ENCODE assay signal across 20 cellular contexts in genomic region chr18:48862678-48863270, GRCh38.
DNase-seq lines count a peak whose midpoint lies in the region; ATAC-seq, FAIRE-seq and TF ChIP-seq lines count a peak whose summit lies in the region.
"Had no signal": no experiment of that assay in that cellular context is flagged by ENCODE, and none has a peak within 500 bp of the region (broad histone marks: within the 10 kb centered on the region; RNA-seq: fewer than 3 reads in every experiment).

No MANE protein-coding gene starts in this region.

- TF ChIP-seq POLR2A in sigmoid colon (IDR thresholded peaks at IDR 0.05): no peak

- POLR2A ChIA-PET in CD4-positive, alpha-beta memory T cell (lab: Charles Lee; ENCODE audit: partially characterized antibody): no interaction called here

- CTCF ChIA-PET in CD4-positive, alpha-beta memory T cell (lab: Charles Lee; ENCODE audit: partially characterized antibody): interaction anchor here (0.6 to 1.1 kb wide), 2 partner anchors 85 to 99 kb away, joined by 3 read pairs; no protein-coding TSS in a partner anchor

- no peak overlapping the region for H2AFZ ChIP-seq in astrocyte (ENCODE audit: low read depth, low read length)

- H3K4me1 ChIP-seq in astrocyte (ENCODE audit: insufficient read depth, low read length) (peaks cover 52% of the 10 kb centered on the region), thoracic aorta (ENCODE audit: control insufficient read depth in 1 of 2, low read depth in 2 of 2) (peaks cover 0 to 34% of the 10 kb centered on the region in 2 donors), sigmoid colon (peaks cover 0 to 22% (median 7%) of the 10 kb centered on the region in 4 donors)
- peaks cover under 1% of the 10 kb centered on the region for H3K4me1 ChIP-seq in CD4-positive, alpha-beta memory T cell (ENCODE audit: insufficient read depth, low read length)
- H3K4me1 ChIP-seq: pancreas, transverse colon had no signal

- H3K4me1 Mint-ChIP-seq in astrocyte (ENCODE audit: low read depth, unreplicated experiment): peaks cover 16% of the 10 kb centered on the region
- peaks cover 54% of the 10 kb centered on the region for H3K4me1 Mint-ChIP-seq in nephron
- peaks cover 0 to 5% (median under 1%) of the 10 kb centered on the region in 4 donors for H3K4me1 Mint-ChIP-seq in CD4-positive, alpha-beta memory T cell
- H3K4me1 Mint-ChIP-seq: naive B cell had no signal

- FAIRE-seq in astrocyte (lab: Jason Lieb, UNC): no peak
- FAIRE-seq: pancreas had no signal

- no peaks in the 10 kb centered on the region for H3K79me2 ChIP-seq in astrocyte (ENCODE audit: insufficient read depth, low read length)

- no peak for TF ChIP-seq EP300 in sigmoid colon (IDR thresholded peaks at IDR 0.05)

- H3K27ac Mint-ChIP-seq in astrocyte (ENCODE audit: unreplicated experiment): no peak overlapping the region
- peak overlapping the region; percentile 70 to 93 (median 91) for H3K27ac Mint-ChIP-seq in nephron
- H3K27ac Mint-ChIP-seq in CD4-positive, alpha-beta memory T cell: no peak overlapping the region
- H3K27ac Mint-ChIP-seq: CD8-positive, alpha-beta T cell; H9 had no signal

- H3K27ac ChIP-seq in astrocyte (ENCODE audit: low read depth, low read length) (peak overlapping the region; percentile 28), dorsolateral prefrontal cortex (peak overlapping the region in 53 of 59 donors; percentile 13 to 98 (median 93)), thoracic aorta (peak overlapping the region; percentile 11 to 46), sigmoid colon (peak overlapping the region in 2 of 4 donors; percentile 52 to 57)
- H3K27ac ChIP-seq in CD4-positive, alpha-beta memory T cell (ENCODE audit: low read depth, low read length): no peak overlapping the region
- H3K27ac ChIP-seq: pancreas, transverse colon had no signal

- H3K27me3 ChIP-seq in astrocyte (ENCODE audit: insufficient read depth, low read length) (no peaks in the 10 kb centered on the region), dorsolateral prefrontal cortex (no peaks in the 10 kb centered on the region), thoracic aorta (replicated peaks; ENCODE audit: insufficient read depth) (no peaks in the 10 kb centered on the region), sigmoid colon (no peaks in the 10 kb centered on the region)
- H3K27me3 ChIP-seq in CD4-positive, alpha-beta memory T cell (ENCODE audit: insufficient read depth, low read length): no peaks in the 10 kb centered on the region
- H3K27me3 ChIP-seq: MG63, pancreas, transverse colon had no signal

- no peak for TF ChIP-seq CTCF in astrocyte (IDR thresholded peaks at IDR 0.05; ENCODE audit: insufficient read depth, low read depth, low read length)
- TF ChIP-seq CTCF in dorsolateral prefrontal cortex (IDR thresholded peaks at IDR 0.05 in 54 of 56, conservative IDR thresholded peaks at IDR 0.05 in 2 of 56; ENCODE audit: low read depth in 1 of 56, partially characterized antibody in 56 of 56): no peak
- TF ChIP-seq CTCF in nephron (IDR thresholded peaks at IDR 0.05; ENCODE audit: unreplicated experiment in 3 of 3): no peak
- no peak for TF ChIP-seq CTCF in thoracic aorta (IDR thresholded peaks at IDR 0.05)
- TF ChIP-seq CTCF in sigmoid colon (IDR thresholded peaks at IDR 0.05): no peak

- H3K36me3 ChIP-seq in astrocyte (ENCODE audit: insufficient read depth, low read length): peaks cover 8% of the 10 kb centered on the region
- H3K36me3 ChIP-seq in thoracic aorta: peaks cover 14% of the 10 kb centered on the region
- H3K36me3 ChIP-seq in sigmoid colon: peaks cover 0 to 25% (median under 1%) of the 10 kb centered on the region in 4 donors
- no peaks in the 10 kb centered on the region for H3K36me3 ChIP-seq in CD4-positive, alpha-beta memory T cell (ENCODE audit: insufficient read depth, low read length)
- H3K36me3 ChIP-seq: MG63, pancreas, transverse colon had no signal

- H3K4me2 ChIP-seq in astrocyte (ENCODE audit: low read length): no peak overlapping the region

- no peaks in the 10 kb centered on the region for H4K20me1 ChIP-seq in astrocyte (ENCODE audit: insufficient read depth, low read length)

- no peak for DNase-seq in astrocyte (ENCODE audit: low read depth)
- no peak for DNase-seq in dorsolateral prefrontal cortex
- no peak for DNase-seq in thoracic aorta (ENCODE audit: low spot score)
- no peak for DNase-seq in sigmoid colon
- no peak for DNase-seq in CD4-positive, alpha-beta memory T cell
- no peak for DNase-seq in SIG-M5 (lab: John Stamatoyannopoulos, UW)
- DNase-seq: activated naive CD4-positive, alpha-beta T cell; activated T-cell treated with anti-CD3 and anti-CD28 coated beads, Interleukin-2, amount 50 U/mL, for 4 hours; CD8-positive, alpha-beta T cell; DMS53; GDM1; H9; mesendoderm; MG63; naive B cell; NCI-H1417 treated with DMSO at 0.1 percent for 48 hours; transverse colon had no signal

- H3K9ac ChIP-seq in astrocyte (ENCODE audit: low read length): no peak overlapping the region

- peaks cover 3% of the 10 kb centered on the region for H3K9me3 ChIP-seq in astrocyte (ENCODE audit: insufficient read depth, low read depth, low read length)
- no peaks in the 10 kb centered on the region for H3K9me3 ChIP-seq in thoracic aorta
- H3K9me3 ChIP-seq in sigmoid colon: no peaks in the 10 kb centered on the region
- H3K9me3 ChIP-seq in CD4-positive, alpha-beta memory T cell (ENCODE audit: control insufficient read depth in 1 of 2, low read length in 2 of 2): no peaks in the 10 kb centered on the region
- H3K9me3 ChIP-seq: MG63, pancreas, transverse colon had no signal

- ATAC-seq in thoracic aorta (ENCODE audit: insufficient number of reproducible peaks, low FRiP score, low read depth) (no peak), GM19328 (IDR thresholded peaks at IDR 0.05; ENCODE audit: unreplicated experiment) (no peak)
- ATAC-seq: activated T-cell treated with anti-CD3 and anti-CD28 coated beads, Interleukin-2, amount 50 U/mL, for 4 hours; CD8-positive, alpha-beta T cell; pancreas had no signal

- H3K36me3 Mint-ChIP-seq in astrocyte (ENCODE audit: low read depth, unreplicated experiment) (peaks cover 28% of the 10 kb centered on the region), nephron (ENCODE audit: low read depth) (peaks cover 11% of the 10 kb centered on the region)
- H3K36me3 Mint-ChIP-seq in CD4-positive, alpha-beta memory T cell: no peaks in the 10 kb centered on the region
- H3K36me3 Mint-ChIP-seq: CD8-positive, alpha-beta T cell had no signal

- H3K9me3 Mint-ChIP-seq in astrocyte (ENCODE audit: unreplicated experiment): no peaks in the 10 kb centered on the region
- no peaks in the 10 kb centered on the region for H3K9me3 Mint-ChIP-seq in nephron
- H3K9me3 Mint-ChIP-seq in CD4-positive, alpha-beta memory T cell: peaks cover 0 to 3% (median 0%) of the 10 kb centered on the region in 8 donors
- H3K9me3 Mint-ChIP-seq: activated T-cell treated with anti-CD3 and anti-CD28 coated beads, Interleukin-2, amount 50 U/mL, for 4 hours; H9 had no signal

- 91 to 94% methylated on average over 22 of the region's 22 CpGs for WGBS in sigmoid colon, 2 donors

- no peak overlapping the region for H3K4me3 ChIP-seq in astrocyte (ENCODE audit: insufficient read depth, low read depth, low read length)
- H3K4me3 ChIP-seq in dorsolateral prefrontal cortex: no peak overlapping the region
- H3K4me3 ChIP-seq in thoracic aorta: no peak overlapping the region
- no peak overlapping the region for H3K4me3 ChIP-seq in sigmoid colon
- H3K4me3 ChIP-seq in CD4-positive, alpha-beta memory T cell (ENCODE audit: low read length in 2 of 2): no peak overlapping the region
- H3K4me3 ChIP-seq: MG63, pancreas, transverse colon had no signal

- H3K4me3 Mint-ChIP-seq in astrocyte (ENCODE audit: unreplicated experiment) (no peak overlapping the region), nephron (no peak overlapping the region)
- H3K4me3 Mint-ChIP-seq in CD4-positive, alpha-beta memory T cell: no peak overlapping the region
- H3K4me3 Mint-ChIP-seq: activated T-cell treated with anti-CD3 and anti-CD28 coated beads, Interleukin-2, amount 50 U/mL, for 4 hours; CD8-positive, alpha-beta T cell; H9; naive B cell had no signal

- no peaks in the 10 kb centered on the region for H3K27me3 Mint-ChIP-seq in astrocyte (ENCODE audit: low read depth, unreplicated experiment)
- H3K27me3 Mint-ChIP-seq in nephron (ENCODE audit: low read depth): no peaks in the 10 kb centered on the region
- H3K27me3 Mint-ChIP-seq in CD4-positive, alpha-beta memory T cell: no peaks in the 10 kb centered on the region
- H3K27me3 Mint-ChIP-seq: naive B cell had no signal

- intact Hi-C loops in dorsolateral prefrontal cortex (cut with DNase I): loop anchor here (5.0 kb wide), 2 partner anchors 60 to 85 kb away; no protein-coding TSS in a partner anchor
- intact Hi-C loops in sigmoid colon (cut with DNase I): no loop called here
- intact Hi-C loops in CD4-positive, alpha-beta memory T cell (cut with micrococcal nuclease): no loop called here

Comparison
In these comparisons a context has a peak if more than half of its experiments do, and no peak if none do; other contexts are left out.
1. H3K27ac Mint-ChIP-seq: peak in nephron (3 of 3); none in astrocyte (single experiment) and CD4-positive, alpha-beta memory T cell (0 of 7).
2. intact Hi-C loops: an anchor here in dorsolateral prefrontal cortex (5.0 kb wide); none called in sigmoid colon and CD4-positive, alpha-beta memory T cell.